27 cellular contexts compared by ENCODE assay signal in the genomic region with DNA sequence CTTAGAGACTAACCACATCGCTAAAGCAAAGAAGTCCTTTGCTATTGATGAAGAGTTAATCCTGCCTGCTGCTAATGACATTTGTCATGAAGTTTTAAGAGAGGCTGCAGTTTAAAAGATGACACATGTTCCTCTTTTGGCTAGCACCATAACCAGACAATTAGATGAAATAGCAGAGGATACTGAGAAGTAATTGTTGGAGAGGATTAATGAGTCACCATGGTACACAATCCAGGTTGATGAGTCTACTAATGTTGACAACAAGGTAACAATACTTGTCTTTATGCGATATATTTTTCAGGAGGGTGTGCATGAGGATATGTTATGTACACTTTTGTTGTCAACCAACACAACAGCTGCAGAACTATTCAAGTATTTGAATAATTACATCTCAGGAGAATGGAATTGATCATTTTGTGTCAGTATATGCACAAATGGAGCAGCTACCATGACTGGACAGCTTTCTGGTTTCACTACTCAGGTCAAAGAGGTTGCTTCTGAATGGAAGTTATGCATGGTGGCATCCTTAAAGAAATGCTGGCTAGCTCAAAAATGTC. TPM values are rescaled to one million over a fixed set of nuclear protein-coding genes. Genes with fewer than 3 reads are reported as not detected.
"Had no signal": no experiment of that assay in that cellular context is flagged by ENCODE, and none has a peak within 500 bp of the region (broad histone marks: within the 10 kb centered on the region; RNA-seq: fewer than 3 reads in every experiment).

No MANE protein-coding gene starts in this region.

- DNase-seq: activated CD4-positive, alpha-beta memory T cell treated with anti-CD3 and anti-CD28 coated beads for 36 hours; activated CD4-positive, alpha-beta T cell treated with anti-CD3 and anti-CD28 coated beads for 4 hours; activated CD4-positive, CD25-positive, alpha-beta regulatory T cell; activated effector memory CD4-positive, alpha-beta T cell treated with Interleukin-2 at 50 U/mL for 16 hours; activated naive CD4-positive, alpha-beta T cell treated with anti-CD3 and anti-CD28 coated beads, Interleukin-2, amount 10 ng/mL, durations not matched to agents 7 days and 5 days; activated T-cell treated with anti-CD3 and anti-CD28 coated beads, Interleukin-2, amount 50 U/mL, for 72 hours; amygdala; cortex of kidney; endodermal cell; foreskin fibroblast; immature natural killer cell; kidney glomerular epithelial cell; left ventricle myocardium superior; ovary; psoas muscle; stimulated activated CD4-positive, alpha-beta T cell treated with anti-CD3 and anti-CD28 coated beads, Interleukin-1b, Interleukin-23, amount 100 ng/mL, for 48 hours; substantia nigra; T1000 had no signal

- H3K36me3 ChIP-seq: cardiac muscle cell, neutrophil, ovary, right atrium auricular region, tibial nerve, vagina had no signal

- ATAC-seq: activated T-cell treated with anti-CD3 and anti-CD28 coated beads, Interleukin-2, amount 50 U/mL, for 72 hours; left ventricle myocardium superior; natural killer cell treated with Interleukin-12 subunit alpha and Interleukin-12 subunit beta and Interleukin-15 and Interleukin-18, amount 100 ng/mL, for 72 hours; psoas muscle had no signal

- H3K27ac ChIP-seq: cardiac muscle cell, neutrophil, ovary, psoas muscle, right atrium auricular region, skin epidermis, tibial nerve, vagina had no signal

- H3K4me1 ChIP-seq: psoas muscle, right atrium auricular region, tibial nerve, vagina had no signal

- H3K4me3 ChIP-seq: cardiac muscle cell, ovary, psoas muscle, right atrium auricular region, skin epidermis, tibial nerve, vagina had no signal

- H3K9me3 ChIP-seq: neutrophil, ovary, psoas muscle, right atrium auricular region, tibial nerve, vagina had no signal

- H3K27me3 ChIP-seq: cardiac muscle cell, neutrophil, ovary, right atrium auricular region, tibial nerve, vagina had no signal

RNA-seq across cellular contexts. Expression of gene LRRIQ1, which starts 56.7 kb away (rescaled TPM):
- total RNA-seq: activated CD4-positive, alpha-beta memory T cell treated with anti-CD3 and anti-CD28 coated beads for 36 hours; activated T-cell treated with anti-CD3 and anti-CD28 coated beads, Interleukin-2, amount 50 U/mL, for 72 hours; left ventricle myocardium superior; natural killer cell treated with Interleukin-12 subunit alpha and Interleukin-12 subunit beta and Interleukin-15 and Interleukin-18, amount 100 ng/mL, for 72 hours had no signal
- polyA plus RNA-seq: immature natural killer cell had no signal

RNA-seq across cellular contexts. Expression of gene TSPAN19, which starts 56.8 kb away (rescaled TPM):
- total RNA-seq: activated CD4-positive, alpha-beta memory T cell treated with anti-CD3 and anti-CD28 coated beads for 36 hours; activated T-cell treated with anti-CD3 and anti-CD28 coated beads, Interleukin-2, amount 50 U/mL, for 72 hours; endodermal cell; epithelial cell of proximal tubule; fibroblast of lung; left ventricle myocardium superior; natural killer cell treated with Interleukin-12 subunit alpha and Interleukin-12 subunit beta and Interleukin-15 and Interleukin-18, amount 100 ng/mL, for 72 hours; ovary; psoas muscle; right atrium auricular region; vagina had no signal
- polyA plus RNA-seq: fibroblast of lung, immature natural killer cell, ovary had no signal
